Comparison of ENCODE assay signal across 32 cellular contexts in genomic region chr6:105567140-105567539, GRCh38.
"Had no signal": no experiment of that assay in that cellular context is flagged by ENCODE, and none has a peak within 500 bp of the region (broad histone marks: within the 10 kb centered on the region; RNA-seq: fewer than 3 reads in every experiment).

No MANE protein-coding gene starts in this region.

- H3K27ac ChIP-seq: adrenal gland, body of pancreas, colonic mucosa, dorsolateral prefrontal cortex, gastrocnemius medialis, WERI-Rb-1 had no signal

- H3K4me1 Mint-ChIP-seq: activated B cell treated with CpG ODN at 0.5 μM for 24 hours; activated naive CD4-positive, alpha-beta T cell treated with anti-CD3 and anti-CD28 coated beads, Interleukin-2, amount 50 U/mL, for 24 hours; activated naive CD8-positive, alpha-beta T cell treated with anti-CD3 and anti-CD28 coated beads, Interleukin-2, amount 50 U/mL, for 24 hours; T-helper 17 cell had no signal

- H3K27ac Mint-ChIP-seq: activated B cell treated with CpG ODN at 0.5 μM for 24 hours; activated CD8-positive, alpha-beta T cell treated with anti-CD3 and anti-CD28 coated beads for 36 hours; activated naive CD4-positive, alpha-beta T cell treated with anti-CD3 and anti-CD28 coated beads for 36 hours; activated naive CD4-positive, alpha-beta T cell treated with anti-CD3 and anti-CD28 coated beads, Interleukin-2, amount 50 U/mL, for 24 hours; activated naive CD8-positive, alpha-beta T cell treated with anti-CD3 and anti-CD28 coated beads for 36 hours; activated naive CD8-positive, alpha-beta T cell treated with anti-CD3 and anti-CD28 coated beads, Interleukin-2, amount 50 U/mL, for 24 hours; activated T-helper 2 cell treated with anti-CD3 and anti-CD28 coated beads, Interferon-gamma antibody, Interleukin-2, Interleukin-4, amounts not matched to agents 10 μg/mL and 5 μg/mL and 100 μg/mL, durations not matched to agents 14 hours and 24 hours and 36 hours; endodermal cell; T-helper 17 cell; T-helper 2 cell treated with Interferon-gamma antibody and Interleukin-4, amounts not matched to agents 5 μg/mL and 100 μg/mL, for 36 hours had no signal

- H3K27me3 ChIP-seq: body of pancreas, colonic mucosa, dorsolateral prefrontal cortex, gastrocnemius medialis had no signal

- H3K9me3 Mint-ChIP-seq: activated naive CD4-positive, alpha-beta T cell treated with anti-CD3 and anti-CD28 coated beads, Interleukin-2, amount 50 U/mL, for 24 hours had no signal

- ATAC-seq: activated CD4-positive, CD25-positive, alpha-beta regulatory T cell treated with anti-CD3 and anti-CD28 coated beads, Interleukin-2, amount 50 U/mL, for 24 hours; activated CD8-positive, alpha-beta T cell treated with anti-CD3 and anti-CD28 coated beads for 36 hours; activated naive CD8-positive, alpha-beta T cell treated with anti-CD3 and anti-CD28 coated beads, Interleukin-2, amount 50 U/mL, for 24 hours; activated T-cell treated with anti-CD3 and anti-CD28 coated beads, Interleukin-2, amount 50 U/mL, for 4 hours; body of pancreas; esophagus mucosa; gastrocnemius medialis; T-helper 17 cell had no signal

- H3K9me3 ChIP-seq: adrenal gland, body of pancreas, colonic mucosa, gastrocnemius medialis had no signal

- DNase-seq: activated B cell treated with CpG ODN at 0.5 μM for 24 hours; activated CD4-positive, alpha-beta T cell treated with anti-CD3 and anti-CD28 coated beads for 48 hours; activated CD4-positive, alpha-beta T cell treated with anti-CD3 and anti-CD28 coated beads, Interleukin-2, amount 50 U/mL, for 1 hour; activated CD4-positive, alpha-beta T cell treated with anti-CD3 and anti-CD28 coated beads, Interleukin-2, amount 50 U/mL, for 48 hours; activated CD8-positive, alpha-beta memory T cell treated with anti-CD3 and anti-CD28 coated beads for 24 hours; activated CD8-positive, alpha-beta T cell treated with anti-CD3 and anti-CD28 coated beads for 36 hours; activated effector memory CD4-positive, alpha-beta T cell treated with anti-CD3 and anti-CD28 coated beads, Interleukin-2, amount 50 U/mL, for 16 hours; activated naive CD4-positive, alpha-beta T cell treated with anti-CD3 and anti-CD28 coated beads for 36 hours; activated naive CD8-positive, alpha-beta T cell treated with anti-CD3 and anti-CD28 coated beads for 36 hours; activated naive CD8-positive, alpha-beta T cell treated with anti-CD3 and anti-CD28 coated beads, Interleukin-2, amount 50 U/mL, for 24 hours; activated T-cell treated with anti-CD3 and anti-CD28 coated beads, Interleukin-2, amount 50 U/mL, for 4 hours; adrenal gland; amygdala; aorta; body of pancreas; caudate nucleus; dorsolateral prefrontal cortex; effector memory CD4-positive, alpha-beta T cell; endodermal cell; foreskin fibroblast; gastrocnemius medialis; glutamatergic neuron; T-helper 1 cell; T-helper 17 cell; T1000; WERI-Rb-1 had no signal

- H3K4me3 ChIP-seq: adrenal gland, body of pancreas, colonic mucosa, dorsolateral prefrontal cortex, gastrocnemius medialis had no signal

- H3K4me1 ChIP-seq: body of pancreas, gastrocnemius medialis had no signal

- H3K36me3 Mint-ChIP-seq: activated naive CD4-positive, alpha-beta T cell treated with anti-CD3 and anti-CD28 coated beads, Interleukin-2, amount 50 U/mL, for 24 hours; activated naive CD8-positive, alpha-beta T cell treated with anti-CD3 and anti-CD28 coated beads for 36 hours had no signal

- H3K36me3 ChIP-seq: adrenal gland, colonic mucosa, gastrocnemius medialis, WERI-Rb-1 had no signal

- H3K4me3 Mint-ChIP-seq: activated B cell treated with CpG ODN at 0.5 μM for 24 hours; activated CD8-positive, alpha-beta T cell treated with anti-CD3 and anti-CD28 coated beads for 36 hours; activated naive CD4-positive, alpha-beta T cell treated with anti-CD3 and anti-CD28 coated beads for 36 hours; activated naive CD4-positive, alpha-beta T cell treated with anti-CD3 and anti-CD28 coated beads, Interleukin-2, amount 50 U/mL, for 24 hours; activated naive CD8-positive, alpha-beta T cell treated with anti-CD3 and anti-CD28 coated beads for 36 hours; activated naive CD8-positive, alpha-beta T cell treated with anti-CD3 and anti-CD28 coated beads, Interleukin-2, amount 50 U/mL, for 24 hours; activated T-cell treated with anti-CD3 and anti-CD28 coated beads, Interleukin-2, amount 50 U/mL, for 4 hours; endodermal cell; T-helper 17 cell; T-helper 2 cell treated with Interferon-gamma antibody and Interleukin-4, amounts not matched to agents 5 μg/mL and 100 μg/mL, for 36 hours had no signal
